1 cellular context compared by ENCODE assay signal in genomic region chr17:7885357-7886226, GRCh38.
TF ChIP-seq lines count a peak whose summit lies in the region.

No MANE protein-coding gene starts in this region.

TF ChIP-seq in HEK293, 187 proteins besides CTCF, POLR2A, EP300 and RAD21 (continued from another document and continues in another):
- TF ChIP-seq ZNF280C (tag by site-specific recombination; IDR thresholded peaks at IDR 0.05) (no peak), ATF2 (tag by site-specific recombination; IDR thresholded peaks at IDR 0.05; ENCODE audit: low read depth) (no peak), ZNF112 (tag by site-specific recombination; IDR thresholded peaks at IDR 0.05) (no peak), ZBTB7A (tag by site-specific recombination; IDR thresholded peaks at IDR 0.05; ENCODE audit: low read depth) (0 out of 2 replicates have a peak, but pooled peaks have one; percentile 29), ZNF24 (tag by site-specific recombination; IDR thresholded peaks at IDR 0.05) (no peak), ZNF174 (tag by site-specific recombination; IDR thresholded peaks at IDR 0.05) (no peak), ZNF366 (tag by site-specific recombination; conservative IDR thresholded peaks at IDR 0.05) (peak; percentile 26; the same call in 1 of the 2 replicates), ZNF23 (tag by site-specific recombination; IDR thresholded peaks at IDR 0.05; ENCODE audit: borderline replicate concordance) (no peak), ZNF626 (tag by site-specific recombination; IDR thresholded peaks at IDR 0.05) (no peak), OVOL3 (tag by site-specific recombination; IDR thresholded peaks at IDR 0.05) (no peak), ZNF18 (tag by site-specific recombination; IDR thresholded peaks at IDR 0.05) (no peak), ZNF16 (tag by site-specific recombination; IDR thresholded peaks at IDR 0.05; ENCODE audit: low read depth) (no peak), ZNF768 (tag by site-specific recombination; IDR thresholded peaks at IDR 0.05) (no peak), YY1 (tag by site-specific recombination; IDR thresholded peaks at IDR 0.05) (0 out of 2 replicates have a peak, but pooled peaks have one; percentile 14), EGR2 (tag by site-specific recombination; IDR thresholded peaks at IDR 0.05; ENCODE audit: low read depth) (peak; percentile 75), ZBTB26 (tag by site-specific recombination; optimal IDR thresholded peaks at IDR 0.05) (peak; percentile 65), ZNF398 (tag by site-specific recombination; IDR thresholded peaks at IDR 0.05) (peak; percentile 95), ELK4 (IDR thresholded peaks at IDR 0.05; ENCODE audit: borderline replicate concordance, low read depth, low read length) (no peak), SCRT2 (tag by site-specific recombination; IDR thresholded peaks at IDR 0.05) (no peak), FEZF1 (tag by site-specific recombination; IDR thresholded peaks at IDR 0.05) (0 out of 2 replicates have a peak, but pooled peaks have one; percentile 58), REPIN1 (tag by site-specific recombination; IDR thresholded peaks at IDR 0.05; ENCODE audit: low read depth) (peak; percentile 80; the same call in 1 of the 2 replicates), ZNF266 (tag by site-specific recombination; IDR thresholded peaks at IDR 0.05; ENCODE audit: low read depth) (no peak), ZNF302 (tag by site-specific recombination; IDR thresholded peaks at IDR 0.05; ENCODE audit: low read depth) (no peak), MZF1 (tag by site-specific recombination; IDR thresholded peaks at IDR 0.05; ENCODE audit: borderline replicate concordance) (peak; percentile 77), ZNF548 (tag by site-specific recombination; IDR thresholded peaks at IDR 0.05) (no peak), ZNF138 (tag by site-specific recombination; IDR thresholded peaks at IDR 0.05; ENCODE audit: borderline replicate concordance) (no peak), YY2 (tag by site-specific recombination; IDR thresholded peaks at IDR 0.05) (no peak), ZNF354C (tag by site-specific recombination; IDR thresholded peaks at IDR 0.05; ENCODE audit: borderline replicate concordance, low read depth) (no peak), ZNF114 (tag by site-specific recombination; IDR thresholded peaks at IDR 0.05) (no peak), ZNF292 (tag by site-specific recombination; IDR thresholded peaks at IDR 0.05; ENCODE audit: borderline replicate concordance, low read depth) (no peak), HOXC10 (CRISPR knock-in tag; IDR thresholded peaks at IDR 0.05) (no peak), ZNF404 (tag by site-specific recombination; IDR thresholded peaks at IDR 0.05) (no peak), ZNF791 (tag by site-specific recombination; IDR thresholded peaks at IDR 0.05) (no peak), ZNF580 (tag by site-specific recombination; IDR thresholded peaks at IDR 0.05) (no peak), ZNF664 (tag by site-specific recombination; IDR thresholded peaks at IDR 0.05) (no peak), ZNF394 (tag by site-specific recombination; IDR thresholded peaks at IDR 0.05; ENCODE audit: borderline replicate concordance) (no peak), ZNF223 (tag by site-specific recombination; IDR thresholded peaks at IDR 0.05) (no peak), ZNF76 (tag by site-specific recombination; IDR thresholded peaks at IDR 0.05; ENCODE audit: borderline replicate concordance, low read depth) (no peak), ZNF785 (tag by site-specific recombination; IDR thresholded peaks at IDR 0.05) (no peak), ZNF473 (tag by site-specific recombination; IDR thresholded peaks at IDR 0.05) (no peak), ZNF350 (tag by site-specific recombination; IDR thresholded peaks at IDR 0.05) (no peak), ZNF514 (tag by site-specific recombination; IDR thresholded peaks at IDR 0.05) (no peak), MEIS1 (CRISPR knock-in tag; IDR thresholded peaks at IDR 0.05; ENCODE audit: borderline replicate concordance) (no peak), SP7 (tag by site-specific recombination; IDR thresholded peaks at IDR 0.05) (peak; percentile 77), ZNF501 (tag by site-specific recombination; IDR thresholded peaks at IDR 0.05) (0 out of 2 replicates have a peak, but pooled peaks have one; percentile 59), ZNF121 (tag by site-specific recombination; IDR thresholded peaks at IDR 0.05) (no peak), GLIS1 (tag by site-specific recombination; IDR thresholded peaks at IDR 0.05) (peak; percentile 99), INSM2 (tag by site-specific recombination; IDR thresholded peaks at IDR 0.05) (no peak), ZNF658 (tag by site-specific recombination; IDR thresholded peaks at IDR 0.05) (no peak), GLI4 (tag by site-specific recombination; IDR thresholded peaks at IDR 0.05) (no peak), HOXA7 (CRISPR knock-in tag; IDR thresholded peaks at IDR 0.05; ENCODE audit: borderline replicate concordance) (no peak), ZXDB (tag by site-specific recombination; IDR thresholded peaks at IDR 0.05) (peak; percentile 92), KLF7 (tag by site-specific recombination; IDR thresholded peaks at IDR 0.05; ENCODE audit: borderline replicate concordance) (no peak), KLF10 (tag by site-specific recombination; IDR thresholded peaks at IDR 0.05) (peak; percentile 68; the same call in 1 of the 2 replicates), ZNF175 (tag by site-specific recombination; IDR thresholded peaks at IDR 0.05) (no peak), ZNF37A (tag by site-specific recombination; IDR thresholded peaks at IDR 0.05) (no peak), ZNF624 (tag by site-specific recombination; IDR thresholded peaks at IDR 0.05) (no peak), ZSCAN23 (tag by site-specific recombination; IDR thresholded peaks at IDR 0.05) (no peak), ZNF521 (tag by site-specific recombination; IDR thresholded peaks at IDR 0.05) (no peak), ZBTB17 (tag by site-specific recombination; IDR thresholded peaks at IDR 0.05) (peak; percentile 91), ZNF280D (tag by site-specific recombination; IDR thresholded peaks at IDR 0.05) (no peak), ZFP3 (tag by site-specific recombination; IDR thresholded peaks at IDR 0.05; ENCODE audit: low read depth) (no peak), ZNF571 (tag by site-specific recombination; IDR thresholded peaks at IDR 0.05) (no peak)
